28 cellular contexts compared by ENCODE assay signal in genomic region chr9:74735761-74736160, GRCh38.
DNase-seq lines count a peak whose midpoint lies in the region; ATAC-seq and TF ChIP-seq lines count a peak whose summit lies in the region.
"Had no signal": no experiment of that assay in that cellular context is flagged by ENCODE, and none has a peak within 500 bp of the region (broad histone marks: within the 10 kb centered on the region; RNA-seq: fewer than 3 reads in every experiment).

No MANE protein-coding gene starts in this region.

- H3K79me2 ChIP-seq in neural progenitor cell (ENCODE audit: low read depth): no peaks in the 10 kb centered on the region
- H3K79me2 ChIP-seq: parathyroid adenoma had no signal

- DNase-seq in activated CD4-positive, alpha-beta T cell treated with anti-CD3 and anti-CD28 coated beads, Interleukin-2, amount 10 ng/mL, durations not matched to agents 24 days and 14 days: no peak
- no peak for DNase-seq in activated CD4-positive, alpha-beta T cell treated with anti-CD3 and anti-CD28 coated beads, Interleukin-2, amount 10 ng/mL, durations not matched to agents 7 days and 5 days
- no peak for DNase-seq in WTC11 (ENCODE audit: low spot score)
- peak; percentile 33 for DNase-seq in neural progenitor cell (ENCODE audit: low spot score)
- DNase-seq in CD4-positive, alpha-beta memory T cell: no peak
- DNase-seq in activated T-cell treated with anti-CD3 and anti-CD28 coated beads, Interleukin-2, amount 50 U/mL, for 4 hours: no peak
- DNase-seq: activated CD4-positive, alpha-beta T cell treated with anti-CD3 and anti-CD28 coated beads, Interleukin-2, amount 50 U/mL, for 1 hour; cortex of kidney; DMS153; foreskin melanocyte; GM23248; NCI-H1417 treated with DMSO at 0.1 percent for 48 hours; NCI-H2081; NCI-H345; NCI-H748 treated with DMSO at 0.1 percent for 48 hours; OCI-M1; SK-N-SH had no signal

- ATAC-seq in HG03175 (IDR thresholded peaks at IDR 0.05; ENCODE audit: unreplicated experiment) (peak; percentile 55), WTC11 (peak; percentile 77), GM21360 (IDR thresholded peaks at IDR 0.05; ENCODE audit: unreplicated experiment) (no peak)
- no peak for ATAC-seq in activated T-cell treated with anti-CD3 and anti-CD28 coated beads, Interleukin-2, amount 50 U/mL, for 4 hours
- ATAC-seq: activated naive CD4-positive, alpha-beta T cell treated with anti-CD3 and anti-CD28 coated beads, Interleukin-2, amount 50 U/mL, for 72 hours; K562 had no signal

- H3K36me3 ChIP-seq in neural progenitor cell: no peaks in the 10 kb centered on the region
- H3K36me3 ChIP-seq in CD4-positive, alpha-beta memory T cell (ENCODE audit: insufficient read depth, low read length): no peaks in the 10 kb centered on the region
- H3K36me3 ChIP-seq: ascending aorta, right atrium auricular region, tibial nerve had no signal

- no peaks in the 10 kb centered on the region for H3K36me3 Mint-ChIP-seq in activated CD4-positive, alpha-beta T cell treated with anti-CD3 and anti-CD28 coated beads, Interleukin-2, amount 10 ng/mL, durations not matched to agents 24 days and 14 days (ENCODE audit: low read depth)
- H3K36me3 Mint-ChIP-seq in activated CD4-positive, alpha-beta T cell treated with anti-CD3 and anti-CD28 coated beads, Interleukin-2, amount 10 ng/mL, durations not matched to agents 7 days and 5 days (ENCODE audit: low read depth): no peaks in the 10 kb centered on the region
- no peaks in the 10 kb centered on the region for H3K36me3 Mint-ChIP-seq in WTC11
- H3K36me3 Mint-ChIP-seq in neural progenitor cell: no peaks in the 10 kb centered on the region
- no peaks in the 10 kb centered on the region for H3K36me3 Mint-ChIP-seq in CD4-positive, alpha-beta memory T cell
- H3K36me3 Mint-ChIP-seq in activated T-cell treated with anti-CD3 and anti-CD28 coated beads, Interleukin-2, amount 50 U/mL, for 4 hours (ENCODE audit: insufficient read depth): no peaks in the 10 kb centered on the region
- H3K36me3 Mint-ChIP-seq: activated naive CD4-positive, alpha-beta T cell treated with anti-CD3 and anti-CD28 coated beads, Interleukin-2, amount 50 U/mL, for 72 hours had no signal

- POLR2A ChIA-PET in activated CD4-positive, alpha-beta T cell treated with anti-CD3 and anti-CD28 coated beads, Interleukin-2, amount 10 ng/mL, durations not matched to agents 7 days and 5 days (lab: Charles Lee): no interaction called here
- POLR2A ChIA-PET in WTC11 (lab: Charles Lee): no interaction called here
- POLR2A ChIA-PET in CD4-positive, alpha-beta memory T cell (lab: Charles Lee; ENCODE audit: partially characterized antibody): no interaction called here

- peaks cover 4% of the 10 kb centered on the region for H3K4me1 Mint-ChIP-seq in activated CD4-positive, alpha-beta T cell treated with anti-CD3 and anti-CD28 coated beads, Interleukin-2, amount 10 ng/mL, durations not matched to agents 24 days and 14 days
- H3K4me1 Mint-ChIP-seq in activated CD4-positive, alpha-beta T cell treated with anti-CD3 and anti-CD28 coated beads, Interleukin-2, amount 10 ng/mL, durations not matched to agents 7 days and 5 days: no peaks in the 10 kb centered on the region
- H3K4me1 Mint-ChIP-seq in WTC11 (no peaks in the 10 kb centered on the region; the same call in 1 of the 2 replicates), neural progenitor cell (peaks cover 13% of the 10 kb centered on the region)
- no peaks in the 10 kb centered on the region for H3K4me1 Mint-ChIP-seq in CD4-positive, alpha-beta memory T cell
- H3K4me1 Mint-ChIP-seq in activated T-cell treated with anti-CD3 and anti-CD28 coated beads, Interleukin-2, amount 50 U/mL, for 4 hours (ENCODE audit: low read depth): no peaks in the 10 kb centered on the region

- H3K9me3 Mint-ChIP-seq in activated CD4-positive, alpha-beta T cell treated with anti-CD3 and anti-CD28 coated beads, Interleukin-2, amount 10 ng/mL, durations not matched to agents 24 days and 14 days: no peaks in the 10 kb centered on the region
- no peaks in the 10 kb centered on the region for H3K9me3 Mint-ChIP-seq in activated CD4-positive, alpha-beta T cell treated with anti-CD3 and anti-CD28 coated beads, Interleukin-2, amount 10 ng/mL, durations not matched to agents 7 days and 5 days
- H3K9me3 Mint-ChIP-seq in WTC11 (no peaks in the 10 kb centered on the region), neural progenitor cell (no peaks in the 10 kb centered on the region)
- no peaks in the 10 kb centered on the region for H3K9me3 Mint-ChIP-seq in CD4-positive, alpha-beta memory T cell
- H3K9me3 Mint-ChIP-seq in activated T-cell treated with anti-CD3 and anti-CD28 coated beads, Interleukin-2, amount 50 U/mL, for 4 hours: no peaks in the 10 kb centered on the region
- H3K9me3 Mint-ChIP-seq: activated naive CD4-positive, alpha-beta T cell treated with anti-CD3 and anti-CD28 coated beads, Interleukin-2, amount 50 U/mL, for 72 hours; activated T-helper 2 cell treated with anti-CD3 and anti-CD28 coated beads, Interferon-gamma antibody, Interleukin-2, Interleukin-4, amounts not matched to agents 10 μg/mL and 5 μg/mL and 100 μg/mL, durations not matched to agents 14 hours and 24 hours and 36 hours had no signal

- H4K20me1 ChIP-seq in neural progenitor cell (ENCODE audit: low read depth): no peaks in the 10 kb centered on the region

- CTCF ChIA-PET in activated CD4-positive, alpha-beta T cell treated with anti-CD3 and anti-CD28 coated beads, Interleukin-2, amount 10 ng/mL, durations not matched to agents 7 days and 5 days (lab: Charles Lee): no interaction called here
- CTCF ChIA-PET in WTC11 (lab: Charles Lee): no interaction called here
- CTCF ChIA-PET in CD4-positive, alpha-beta memory T cell (lab: Charles Lee; ENCODE audit: partially characterized antibody): no interaction called here

- no peaks in the 10 kb centered on the region for H3K27me3 ChIP-seq in neural progenitor cell
- H3K27me3 ChIP-seq in CD4-positive, alpha-beta memory T cell (ENCODE audit: insufficient read depth, low read length): no peaks in the 10 kb centered on the region
- H3K27me3 ChIP-seq: ascending aorta, right atrium auricular region, tibial nerve had no signal

- H3K4me3 ChIP-seq in neural progenitor cell: peak overlapping the region; percentile 3
- H3K4me3 ChIP-seq in CD4-positive, alpha-beta memory T cell (ENCODE audit: low read length in 2 of 2): no peak overlapping the region
- H3K4me3 ChIP-seq: ascending aorta, GM23248, K562, right atrium auricular region, smooth muscle cell, tibial nerve had no signal

- peaks cover 9% of the 10 kb centered on the region for H3F3A ChIP-seq in neural progenitor cell (ENCODE audit: low read depth)

- no peak overlapping the region for H3K27ac Mint-ChIP-seq in activated CD4-positive, alpha-beta T cell treated with anti-CD3 and anti-CD28 coated beads, Interleukin-2, amount 10 ng/mL, durations not matched to agents 24 days and 14 days
- H3K27ac Mint-ChIP-seq in activated CD4-positive, alpha-beta T cell treated with anti-CD3 and anti-CD28 coated beads, Interleukin-2, amount 10 ng/mL, durations not matched to agents 7 days and 5 days: no peak overlapping the region
- H3K27ac Mint-ChIP-seq in WTC11: no peak overlapping the region
- H3K27ac Mint-ChIP-seq in neural progenitor cell: peak overlapping the region; percentile 43
- H3K27ac Mint-ChIP-seq in CD4-positive, alpha-beta memory T cell: no peak overlapping the region
- H3K27ac Mint-ChIP-seq: activated T-helper 2 cell treated with anti-CD3 and anti-CD28 coated beads, Interferon-gamma antibody, Interleukin-2, Interleukin-4, amounts not matched to agents 10 μg/mL and 5 μg/mL and 100 μg/mL, durations not matched to agents 14 hours and 24 hours and 36 hours had no signal

- peaks cover 19% of the 10 kb centered on the region for H3K4me1 ChIP-seq in neural progenitor cell
- no peaks in the 10 kb centered on the region for H3K4me1 ChIP-seq in CD4-positive, alpha-beta memory T cell (ENCODE audit: insufficient read depth, low read length)
- H3K4me1 ChIP-seq: ascending aorta, parathyroid adenoma, right atrium auricular region, tibial nerve had no signal

- H3K9ac ChIP-seq in neural progenitor cell: no peak overlapping the region
- H3K9ac ChIP-seq: GM23248, parathyroid adenoma, SK-N-SH had no signal

- peak overlapping the region; percentile 49 for H3K4me3 Mint-ChIP-seq in activated CD4-positive, alpha-beta T cell treated with anti-CD3 and anti-CD28 coated beads, Interleukin-2, amount 10 ng/mL, durations not matched to agents 24 days and 14 days
- no peak overlapping the region for H3K4me3 Mint-ChIP-seq in activated CD4-positive, alpha-beta T cell treated with anti-CD3 and anti-CD28 coated beads, Interleukin-2, amount 10 ng/mL, durations not matched to agents 7 days and 5 days
- no peak overlapping the region for H3K4me3 Mint-ChIP-seq in WTC11
- no peak overlapping the region for H3K4me3 Mint-ChIP-seq in neural progenitor cell
- no peak overlapping the region for H3K4me3 Mint-ChIP-seq in CD4-positive, alpha-beta memory T cell
- no peak overlapping the region for H3K4me3 Mint-ChIP-seq in activated T-cell treated with anti-CD3 and anti-CD28 coated beads, Interleukin-2, amount 50 U/mL, for 4 hours

- peak overlapping the region; percentile 82 for H3K27ac ChIP-seq in neural progenitor cell
- H3K27ac ChIP-seq in CD4-positive, alpha-beta memory T cell (ENCODE audit: low read depth, low read length): no peak overlapping the region
- H3K27ac ChIP-seq: ascending aorta, GM23248, parathyroid adenoma, right atrium auricular region, tibial nerve, VCaP had no signal

- H3K27me3 Mint-ChIP-seq in activated CD4-positive, alpha-beta T cell treated with anti-CD3 and anti-CD28 coated beads, Interleukin-2, amount 10 ng/mL, durations not matched to agents 24 days and 14 days: peaks cover 3% of the 10 kb centered on the region
- H3K27me3 Mint-ChIP-seq in activated CD4-positive, alpha-beta T cell treated with anti-CD3 and anti-CD28 coated beads, Interleukin-2, amount 10 ng/mL, durations not matched to agents 7 days and 5 days: peaks cover 17% of the 10 kb centered on the region
- H3K27me3 Mint-ChIP-seq in WTC11 (ENCODE audit: low read depth): no peaks in the 10 kb centered on the region
- H3K27me3 Mint-ChIP-seq in neural progenitor cell (ENCODE audit: insufficient read depth, low read depth): no peaks in the 10 kb centered on the region
- peaks cover 1 to 3% of the 10 kb centered on the region in 2 donors for H3K27me3 Mint-ChIP-seq in CD4-positive, alpha-beta memory T cell
- peaks cover 5% of the 10 kb centered on the region for H3K27me3 Mint-ChIP-seq in activated T-cell treated with anti-CD3 and anti-CD28 coated beads, Interleukin-2, amount 50 U/mL, for 4 hours (ENCODE audit: low read depth)

- H3K4me2 ChIP-seq in neural progenitor cell: peak overlapping the region; percentile 53
- H3K4me2 ChIP-seq: SK-N-SH, smooth muscle cell had no signal

- intact Hi-C loops in activated CD4-positive, alpha-beta T cell treated with anti-CD3 and anti-CD28 coated beads, Interleukin-2, amount 10 ng/mL, durations not matched to agents 24 days and 14 days (cut with micrococcal nuclease): no loop called here
- intact Hi-C loops in CD4-positive, alpha-beta memory T cell (cut with micrococcal nuclease): no loop called here

- TF ChIP-seq CTCF in WTC11 (IDR thresholded peaks at IDR 0.05) (no peak), neural progenitor cell (IDR thresholded peaks at IDR 0.05) (no peak)

- no peaks in the 10 kb centered on the region for H3K9me3 ChIP-seq in neural progenitor cell (ENCODE audit: low read depth)
- no peaks in the 10 kb centered on the region for H3K9me3 ChIP-seq in CD4-positive, alpha-beta memory T cell (ENCODE audit: control insufficient read depth in 1 of 2, low read length in 2 of 2)
- H3K9me3 ChIP-seq: ascending aorta, right atrium auricular region, SK-N-SH, tibial nerve had no signal

- peak overlapping the region; percentile 99 for H2AFZ ChIP-seq in neural progenitor cell (replicated peaks)
- H2AFZ ChIP-seq: GM23248, parathyroid adenoma had no signal

Comparison
In these comparisons a context has a peak if more than half of its experiments do, and no peak if none do; other contexts are left out.
1. ATAC-seq: peak in HG03175 (single experiment) and WTC11 (single experiment); none in activated T-cell treated with anti-CD3 and anti-CD28 coated beads, Interleukin-2, amount 50 U/mL, for 4 hours (0 of 2) and GM21360 (single experiment).